11 cellular contexts compared by ENCODE assay signal in the genomic region with DNA sequence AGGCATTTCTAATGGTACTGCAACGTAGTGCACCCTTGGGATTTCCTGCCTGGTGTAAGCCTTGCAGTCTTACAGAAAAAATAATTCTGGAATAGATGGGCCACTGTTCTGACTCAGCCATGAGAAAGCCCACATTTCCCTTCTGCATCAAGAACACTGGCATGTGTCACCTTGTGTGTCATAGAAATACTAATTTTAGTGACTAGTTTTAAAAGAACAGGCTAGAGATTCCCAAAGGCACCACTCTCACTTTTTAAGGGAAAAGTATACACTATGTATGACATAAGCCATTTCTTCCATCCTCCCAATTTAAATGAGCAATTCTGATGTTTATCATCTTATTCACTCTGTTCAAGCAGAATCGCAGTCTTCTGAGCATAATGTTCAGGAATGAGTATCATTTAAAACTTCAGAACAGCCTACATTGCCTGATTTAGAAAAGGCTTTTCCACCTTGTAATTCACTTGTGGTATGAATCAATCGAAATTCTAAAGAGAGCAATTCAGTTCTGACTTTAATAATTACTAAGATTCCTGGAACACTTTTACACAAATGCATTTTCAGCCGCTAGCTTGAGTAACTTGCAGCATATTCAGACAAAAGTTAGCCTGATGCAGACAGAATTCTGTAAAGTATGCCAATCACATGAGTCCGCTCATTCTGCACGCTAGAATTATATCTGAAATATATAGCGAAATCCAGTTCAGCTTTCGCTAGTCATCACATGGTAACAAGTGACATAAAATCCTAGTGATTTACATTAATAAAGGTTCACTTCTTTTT. TPM values are rescaled to one million over a fixed set of nuclear protein-coding genes. Genes with fewer than 3 reads are reported as not detected.
DNase-seq lines count a peak whose midpoint lies in the region; ATAC-seq and TF ChIP-seq lines count a peak whose summit lies in the region.
"Had no signal": no experiment of that assay in that cellular context is flagged by ENCODE, and none has a peak within 500 bp of the region (broad histone marks: within the 10 kb centered on the region; RNA-seq: fewer than 3 reads in every experiment).

No MANE protein-coding gene starts in this region.

- DNase-seq in AG20443 (ENCODE audit: low spot score) (peak; percentile 63), amniotic epithelial cell (ENCODE audit: low read depth) (peak; percentile 33), kidney epithelial cell (ENCODE audit: low read depth) (peak; percentile 26), islet precursor cell (no peak)
- no peak for DNase-seq in activated CD8-positive, alpha-beta memory T cell treated with anti-CD3 and anti-CD28 coated beads, Interleukin-2, amount 50 U/mL, for 48 hours
- DNase-seq: Calu3, glutamatergic neuron, NCI-H1436 treated with DMSO at 0.1 percent for 48 hours, psoas muscle had no signal

- H3K36me3 ChIP-seq in kidney epithelial cell (ENCODE audit: control insufficient read depth, insufficient read depth, low read length), result no peaks in the 10 kb centered on the region

- ATAC-seq in GM18868 (IDR thresholded peaks at IDR 0.05; ENCODE audit: unreplicated experiment) (peak; percentile 38), GM19467 (IDR thresholded peaks at IDR 0.05; ENCODE audit: unreplicated experiment) (no peak)
- ATAC-seq: psoas muscle had no signal

- no peaks in the 10 kb centered on the region for H3K27me3 ChIP-seq in kidney epithelial cell (ENCODE audit: control insufficient read depth, insufficient read depth, low read length)

- no peak overlapping the region for H3K4me3 ChIP-seq in kidney epithelial cell (ENCODE audit: low read depth, low read length)
- H3K4me3 ChIP-seq: psoas muscle had no signal

- TF ChIP-seq CTCF in kidney epithelial cell (IDR thresholded peaks at IDR 0.05; ENCODE audit: insufficient read depth, low read length, poor library complexity, severe bottlenecking), result no peak

RNA-seq across cellular contexts. Expression of a gene that starts 18.9 kb away (rescaled TPM):
- total RNA-seq in kidney epithelial cell, result not detected in 2 replicates
- total RNA-seq: Calu3 had no signal

Comparison
In these comparisons a context has a peak if more than half of its experiments do, and no peak if none do; other contexts are left out.
1. DNase-seq: peak in AG20443 (single experiment), amniotic epithelial cell (single experiment) and kidney epithelial cell (single experiment); none in islet precursor cell (single experiment) and activated CD8-positive, alpha-beta memory T cell treated with anti-CD3 and anti-CD28 coated beads, Interleukin-2, amount 50 U/mL, for 48 hours (single experiment).